15 cellular contexts compared by ENCODE assay signal in the genomic region with DNA sequence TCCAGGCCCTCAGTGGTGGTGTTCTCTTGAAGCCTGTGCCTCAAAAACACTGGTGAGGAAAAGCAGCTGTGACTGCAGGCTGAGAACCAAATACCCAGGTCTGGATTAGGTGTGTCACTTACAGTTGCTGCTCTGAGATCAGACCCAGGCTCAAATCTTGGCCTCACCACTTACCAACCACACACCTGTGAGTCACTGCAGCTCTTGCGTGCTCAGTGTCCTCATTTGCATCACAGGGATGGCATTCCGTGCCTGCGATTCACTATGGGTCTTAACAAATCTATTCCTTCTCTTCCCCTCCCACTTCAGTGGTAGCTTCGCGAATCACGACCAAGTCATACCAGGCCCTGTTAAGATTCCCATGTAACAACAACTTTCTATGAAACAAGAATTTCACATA.
A peak's percentile ranks its signal among the peaks of the same experiment; 100 is the strongest.
DNase-seq lines count a peak whose midpoint lies in the region; FAIRE-seq and TF ChIP-seq lines count a peak whose summit lies in the region.
"Had no signal": no experiment of that assay in that cellular context is flagged by ENCODE, and none has a peak within 500 bp of the region (broad histone marks: within the 10 kb centered on the region; RNA-seq: fewer than 3 reads in every experiment).

No MANE protein-coding gene starts in this region.

- no peak overlapping the region for H4K8ac ChIP-seq in H1 (ENCODE audit: extremely low read depth, insufficient read depth, low read length)

- no peak overlapping the region; the same call in 1 of the 2 replicates for H2BK15ac ChIP-seq in H1 (ENCODE audit: low read length)

- H3K4me2 ChIP-seq in H1 (ENCODE audit: insufficient read depth in 1 of 2, low read depth in 2 of 2, low read length in 2 of 2), result peak overlapping the region; percentile 15 to 23; a peak in 2 of 4 replicates

- H3K4ac ChIP-seq in H1 (replicated peaks; ENCODE audit: insufficient read length, low read depth, low read length), result no peak overlapping the region

- POLR2A ChIA-PET in H1 (lab: Charles Lee; ENCODE audit: partially characterized antibody), result interaction anchor here (0.6 to 0.7 kb wide), 2 partner anchors 32 to 559 kb away, joined by 3 read pairs; no protein-coding TSS in a partner anchor

- no peaks in the 10 kb centered on the region for H3K23me2 ChIP-seq in H1 (ENCODE audit: low read depth, low read length)

- no peak overlapping the region for H2BK20ac ChIP-seq in H1 (ENCODE audit: low read length)

- no peak overlapping the region for H2AK5ac ChIP-seq in H1 (ENCODE audit: low read depth, low read length)

- H4K20me1 ChIP-seq in H1 (replicated peaks in 1 of 2; ENCODE audit: control insufficient read depth in 1 of 2, insufficient read depth in 2 of 2, low read length in 2 of 2), result no peaks in the 10 kb centered on the region

- DNase-seq in EH (ENCODE audit: low read depth) (peak; percentile 86), LHCN-M2 (ENCODE audit: low read depth) (peak; percentile 88), H1 (ENCODE audit: low read depth in 1 of 2, low spot score in 2 of 2) (peak in 1 of 2 experiments; percentile 63), kidney epithelial cell (ENCODE audit: low read depth) (peak; percentile 93), Calu3 (no peak), NCI-H1436 (lab: John Stamatoyannopoulos, UW) (no peak), DMS153 treated with DMSO at 0.1 percent for 48 hours (lab: John Stamatoyannopoulos, UW; ENCODE audit: unreplicated experiment) (no peak), NCI-H1436 treated with DMSO at 0.1 percent for 48 hours (lab: John Stamatoyannopoulos, UW) (no peak)
- DNase-seq: activated naive CD4-positive, alpha-beta T cell treated with Interleukin-2 at 50 U/mL for 16 hours; CD4-positive, alpha-beta memory T cell; pancreas; stimulated activated naive B cell treated with anti-CD40 and anti-IgM and Interleukin-4, amounts not matched to agents 10 μg/mL and 1 μg/mL and 100 μg/mL, for 72 hours had no signal

- no peak overlapping the region for H3K14ac ChIP-seq in H1 (ENCODE audit: insufficient read length)

- H3K18ac ChIP-seq in H1 (ENCODE audit: extremely low read depth, low read length), result no peak overlapping the region; the same call in 1 of the 2 replicates

- no peaks in the 10 kb centered on the region for H3K9me3 ChIP-seq in H1 (ENCODE audit: insufficient read depth in 2 of 2, low read depth in 1 of 2, low read length in 1 of 2)
- H3K9me3 ChIP-seq: pancreas had no signal

- no peaks in the 10 kb centered on the region for H3K36me3 Mint-ChIP-seq in Calu3 (ENCODE audit: insufficient read depth, unreplicated experiment)
- H3K36me3 Mint-ChIP-seq: CD4-positive, alpha-beta memory T cell; stimulated activated naive B cell treated with anti-CD40 and anti-IgM and Interleukin-4, amounts not matched to agents 10 μg/mL and 1 μg/mL and 100 μg/mL, for 72 hours had no signal

- peaks cover 3% of the 10 kb centered on the region for H3K9me3 Mint-ChIP-seq in Calu3 (ENCODE audit: low read depth, unreplicated experiment)
- H3K9me3 Mint-ChIP-seq: T-helper 2 cell treated with Interferon-gamma antibody and Interleukin-4, amounts not matched to agents 5 μg/mL and 100 μg/mL, for 36 hours had no signal

- no peak overlapping the region; the same call in 1 of the 2 replicates for H2BK5ac ChIP-seq in H1 (ENCODE audit: low read depth, low read length)

- H3K36me3 ChIP-seq in H1 (ENCODE audit: control insufficient read depth in 2 of 4, insufficient read depth in 4 of 4, low read length in 3 of 4) (no peaks in the 10 kb centered on the region), kidney epithelial cell (ENCODE audit: control insufficient read depth, insufficient read depth, low read length) (no peaks in the 10 kb centered on the region)
- H3K36me3 ChIP-seq: pancreas had no signal

- H3K4me3 ChIP-seq in H1 (ENCODE audit: extremely low read depth in 1 of 4, insufficient read depth in 2 of 4, low read depth in 3 of 4, low read length in 4 of 4), result no peak overlapping the region
- no peak overlapping the region for H3K4me3 ChIP-seq in kidney epithelial cell (ENCODE audit: low read depth, low read length)
- H3K4me3 ChIP-seq: K562, lung, pancreas had no signal

- H3K27me3 ChIP-seq in H1 (replicated peaks in 1 of 4; ENCODE audit: control insufficient read depth in 3 of 4, extremely low read depth in 1 of 4, insufficient read depth in 3 of 4, low read length in 3 of 4), result no peaks in the 10 kb centered on the region
- no peaks in the 10 kb centered on the region for H3K27me3 ChIP-seq in kidney epithelial cell (ENCODE audit: control insufficient read depth, insufficient read depth, low read length)

- WGBS in H1 (ENCODE audit: extremely low coverage in 1 of 2, insufficient coverage in 1 of 2, insufficient read length in 1 of 2, insufficient replicate concordance in 2 of 2, low coverage in 1 of 2, low lambda C conversion rate in 2 of 2, missing lambda C conversion rate in 1 of 2), 2 experiments, result 43% methylated on average over 6 of the region's 6 CpGs; no CpG with 5 or more reads in 1 of the 2 experiments

- TF ChIP-seq RAD21 in H1 (IDR thresholded peaks at IDR 0.05 in 1 of 2, conservative IDR thresholded peaks at IDR 0.05 in 1 of 2; ENCODE audit: low read depth in 2 of 2, low read length in 2 of 2), result no peak

- H4K5ac ChIP-seq in H1 (ENCODE audit: insufficient read length, low read depth, low read length), result no peak overlapping the region

- intact Hi-C loops in Calu3 (cut with micrococcal nuclease; ENCODE audit: unreplicated experiment), result no loop called here

- BruUV-seq in Calu3 (replicated peaks; lab: Mats Ljungman, UMichigan), result no TSS peak

- H4K91ac ChIP-seq in H1 (replicated peaks; ENCODE audit: insufficient read length, low read length), result peak overlapping the region; percentile 52

- H3K27ac ChIP-seq in H1 (ENCODE audit: low read depth, low read length), result no peak overlapping the region
- H3K27ac ChIP-seq: pancreas had no signal

- H2AFZ ChIP-seq in H1 (ENCODE audit: low read length), result peak overlapping the region; percentile 46; the same call in 1 of the 2 replicates

- peaks cover 4% of the 10 kb centered on the region for H3K27me3 Mint-ChIP-seq in Calu3 (ENCODE audit: unreplicated experiment)
- H3K27me3 Mint-ChIP-seq: CD4-positive, alpha-beta memory T cell had no signal

- no peaks in the 10 kb centered on the region for H3K4me1 Mint-ChIP-seq in Calu3 (ENCODE audit: low read depth, unreplicated experiment)
- H3K4me1 Mint-ChIP-seq: CD4-positive, alpha-beta memory T cell; stimulated activated naive B cell treated with anti-CD40 and anti-IgM and Interleukin-4, amounts not matched to agents 10 μg/mL and 1 μg/mL and 100 μg/mL, for 72 hours had no signal

- no peaks in the 10 kb centered on the region for H3K79me2 ChIP-seq in H1 (ENCODE audit: control insufficient read depth in 1 of 2, insufficient read depth in 2 of 2, low read length in 2 of 2)

- H3K23ac ChIP-seq in H1 (ENCODE audit: insufficient read length), result no peak overlapping the region

- H2BK12ac ChIP-seq in H1 (ENCODE audit: low read depth, low read length), result peak overlapping the region; percentile 50; the same call in 1 of the 2 replicates

- H3K56ac ChIP-seq in H1 (replicated peaks; ENCODE audit: insufficient read length, low read depth, low read length), result no peak overlapping the region

- TF ChIP-seq CTCF in H1 (IDR thresholded peaks at IDR 0.05; ENCODE audit: control extremely low read depth in 1 of 3, insufficient read depth in 1 of 3, low read depth in 1 of 3, low read length in 3 of 3) (no peak), kidney epithelial cell (IDR thresholded peaks at IDR 0.05; ENCODE audit: insufficient read depth, low read length, poor library complexity, severe bottlenecking) (no peak), Calu3 (IDR thresholded peaks at IDR 0.05; ENCODE audit: unreplicated experiment) (no peak)

- FAIRE-seq in H1 (lab: Jason Lieb, UNC), result peak; percentile 91
- FAIRE-seq: K562, pancreas had no signal

- CTCF ChIA-PET in H1 (lab: Charles Lee; ENCODE audit: partially characterized antibody) (interaction anchor here (0.8 kb wide), 1 partner anchor 143 kb away, joined by 3 read pairs; no protein-coding TSS in a partner anchor), Calu3 (lab: Charles Lee) (no interaction called here)

- H3K27ac Mint-ChIP-seq in Calu3 (ENCODE audit: unreplicated experiment), result no peak overlapping the region
- H3K27ac Mint-ChIP-seq: CD4-positive, alpha-beta memory T cell; stimulated activated naive B cell treated with anti-CD40 and anti-IgM and Interleukin-4, amounts not matched to agents 10 μg/mL and 1 μg/mL and 100 μg/mL, for 72 hours; T-helper 2 cell treated with Interferon-gamma antibody and Interleukin-4, amounts not matched to agents 5 μg/mL and 100 μg/mL, for 36 hours had no signal

- H3K79me1 ChIP-seq in H1 (ENCODE audit: low read depth, low read length), result no peaks in the 10 kb centered on the region

- H2BK120ac ChIP-seq in H1 (replicated peaks; ENCODE audit: low read depth, low read length), result no peak overlapping the region

- no peak; a peak in 1 of 3 replicates for TF ChIP-seq EP300 in H1 (IDR thresholded peaks at IDR 0.05; ENCODE audit: borderline replicate concordance in 1 of 2, low read depth in 2 of 2, low read length in 2 of 2)

- H3K4me1 ChIP-seq in H1 (replicated peaks in 1 of 4; ENCODE audit: control insufficient read depth in 3 of 4, insufficient read depth in 4 of 4, low read length in 3 of 4), result peaks cover 0 to 3% (median 2%) of the 10 kb centered on the region in 4 experiments; a peak in 4 of 7 replicates
- H3K4me1 ChIP-seq: pancreas had no signal

- no peak for TF ChIP-seq POLR2A in H1 (IDR thresholded peaks at IDR 0.05; ENCODE audit: control extremely low read depth in 1 of 2, low read depth in 2 of 2, low read length in 2 of 2)

- H3K4me3 Mint-ChIP-seq in Calu3 (ENCODE audit: low read depth, unreplicated experiment), result no peak overlapping the region
- H3K4me3 Mint-ChIP-seq: CD4-positive, alpha-beta memory T cell; stimulated activated naive B cell treated with anti-CD40 and anti-IgM and Interleukin-4, amounts not matched to agents 10 μg/mL and 1 μg/mL and 100 μg/mL, for 72 hours; T-helper 2 cell treated with Interferon-gamma antibody and Interleukin-4, amounts not matched to agents 5 μg/mL and 100 μg/mL, for 36 hours had no signal

- no peak overlapping the region for H3K9ac ChIP-seq in H1 (replicated peaks in 1 of 4; ENCODE audit: extremely low read depth in 1 of 4, low read depth in 3 of 4, low read length in 3 of 4)

Comparison
In these comparisons a context has a peak if more than half of its experiments do, and no peak if none do; other contexts are left out.
1. DNase-seq: peak in EH (single experiment), LHCN-M2 (single experiment) and kidney epithelial cell (single experiment); none in Calu3 (single experiment), NCI-H1436 (single experiment), DMS153 treated with DMSO at 0.1 percent for 48 hours (single experiment) and NCI-H1436 treated with DMSO at 0.1 percent for 48 hours (single experiment).